ENCODE assay signal across 23 cellular contexts in the genomic region with DNA sequence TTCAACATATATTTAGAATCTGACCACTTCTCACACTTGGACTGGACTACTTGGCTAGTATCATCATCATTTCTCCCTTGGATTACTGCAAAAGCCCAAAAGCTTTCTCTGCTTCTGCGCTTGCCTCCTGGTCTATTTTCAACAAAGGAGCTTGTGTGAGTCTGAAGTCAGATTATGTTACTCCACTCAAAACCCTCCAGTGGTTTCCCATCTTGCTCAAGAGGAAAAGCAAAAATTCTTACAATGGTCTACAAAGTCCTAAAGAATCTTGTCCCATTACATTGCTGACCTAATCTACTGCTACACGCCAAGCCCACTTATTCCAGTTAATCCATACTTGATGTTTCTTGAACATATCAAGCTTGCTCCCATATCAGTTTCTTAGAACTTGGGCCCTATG. TPM values are rescaled to one million over a fixed set of nuclear protein-coding genes. Genes with fewer than 3 reads are reported as not detected.
DNase-seq lines count a peak whose midpoint lies in the region; ATAC-seq and TF ChIP-seq lines count a peak whose summit lies in the region.
"Had no signal": no experiment of that assay in that cellular context is flagged by ENCODE, and none has a peak within 500 bp of the region (broad histone marks: within the 10 kb centered on the region; RNA-seq: fewer than 3 reads in every experiment).

No MANE protein-coding gene starts in this region.

- no peak overlapping the region for H3K4me3 Mint-ChIP-seq in chondrocyte (ENCODE audit: unreplicated experiment)
- H3K4me3 Mint-ChIP-seq: activated naive CD8-positive, alpha-beta T cell treated with anti-CD3 and anti-CD28 coated beads, Interleukin-2, amount 50 U/mL, for 24 hours; activated T-helper 1 cell treated with anti-CD3 and anti-CD28 coated beads, Interleukin-12 subunit alpha, Interleukin-12 subunit beta, Interleukin-2, Interleukin-4 antibody, amounts not matched to agents 30 ng/mL and 10 ng/mL and 1 ng/mL, durations not matched to agents 14 hours and 24 hours and 36 hours; central memory CD8-positive, alpha-beta T cell had no signal

- DNase-seq in IMR-90 (peak; percentile 70), chondrocyte (ENCODE audit: low spot score) (no peak), hepatocyte (ENCODE audit: low spot score) (no peak), stromal cell of bone marrow (ENCODE audit: low read depth) (peak; percentile 38), BE2C (no peak), OCI-M2 (lab: John Stamatoyannopoulos, UW; ENCODE audit: unreplicated experiment) (no peak)
- DNase-seq: activated naive CD8-positive, alpha-beta T cell treated with anti-CD3 and anti-CD28 coated beads, Interleukin-2, amount 50 U/mL, for 24 hours; effector memory CD4-positive, alpha-beta T cell; GF-D8; kidney glomerular epithelial cell; midbrain; NCI-H1436; NCI-H774; PC-9; T1000 had no signal

- H3K27ac ChIP-seq in IMR-90 (ENCODE audit: insufficient read depth, low read length) (peak overlapping the region; percentile 55; the same call in 1 of the 2 replicates), hepatocyte (peak overlapping the region; percentile 14)
- H3K27ac ChIP-seq: KMS-11, PC-9, SK-N-MC, vagina had no signal

- in situ Hi-C loops in IMR-90 (cut with MboI; ENCODE audit: low sequenced_read_pairs): no loop called here

- WGBS in IMR-90 (ENCODE audit: extremely low coverage in 2 of 2, insufficient read length in 1 of 2), 2 experiments: no CpG with 5 or more reads among the region's 2 CpGs
- 80% methylated on average over 2 of the region's 2 CpGs for WGBS in hepatocyte (ENCODE audit: low lambda C conversion rate, missing lambda C conversion rate)

- no peak for TF ChIP-seq RAD21 in IMR-90 (IDR thresholded peaks at IDR 0.05; ENCODE audit: low read length)

- POLR2A ChIA-PET in IMR-90 (lab: Charles Lee; ENCODE audit: unreplicated experiment): interaction anchor here (0.7 kb wide), 1 partner anchor 11 kb away, joined by 3 read pairs; no protein-coding TSS in a partner anchor

- peak overlapping the region; percentile 28; the same call in 1 of the 2 replicates for H4K91ac ChIP-seq in IMR-90 (ENCODE audit: insufficient read depth, low read depth, low read length)

- H2AK9ac ChIP-seq in IMR-90 (replicated peaks; ENCODE audit: low read depth, low read length, poor library complexity): no peak overlapping the region

- peak; percentile 8 for ATAC-seq in IMR-90 (ENCODE audit: low read depth)
- no peak for ATAC-seq in HG03460 (IDR thresholded peaks at IDR 0.05; ENCODE audit: unreplicated experiment)
- ATAC-seq: activated CD4-positive, CD25-positive, alpha-beta regulatory T cell treated with anti-CD3 and anti-CD28 coated beads, Interleukin-2, amount 50 U/mL, for 24 hours; activated naive CD8-positive, alpha-beta T cell treated with anti-CD3 and anti-CD28 coated beads, Interleukin-2, amount 50 U/mL, for 24 hours; sciatic nerve had no signal

- H4K20me1 ChIP-seq in IMR-90 (ENCODE audit: insufficient read depth, low read length) (peaks cover 3% of the 10 kb centered on the region; the same call in 1 of the 2 replicates), hepatocyte (ENCODE audit: insufficient read depth, poor library complexity, severe bottlenecking) (peaks cover 4% of the 10 kb centered on the region)

- no peak overlapping the region for H3K9ac ChIP-seq in IMR-90 (ENCODE audit: low read depth, low read length)
- H3K9ac ChIP-seq: KMS-11 had no signal

- no peak overlapping the region for H2AFZ ChIP-seq in IMR-90 (replicated peaks; ENCODE audit: low read length, poor library complexity)
- H2AFZ ChIP-seq in hepatocyte: no peak overlapping the region
- H2AFZ ChIP-seq: PC-9 had no signal

- H4K5ac ChIP-seq in IMR-90 (ENCODE audit: low read depth, low read length): peak overlapping the region; percentile 8; the same call in 1 of the 2 replicates

- peak overlapping the region in 1 of 2 experiments; percentile 54; a peak in 2 of 4 replicates for H4K8ac ChIP-seq in IMR-90 (ENCODE audit: low read depth in 2 of 2, low read length in 2 of 2)

- no peak for TF ChIP-seq POLR2A in IMR-90 (IDR thresholded peaks at IDR 0.05; ENCODE audit: low read depth, low read length)

- H3K56ac ChIP-seq in IMR-90 (ENCODE audit: extremely low read depth, insufficient read depth, low read length): peak overlapping the region; percentile 50; the same call in 1 of the 2 replicates

- H3K79me1 ChIP-seq in IMR-90 (ENCODE audit: low read depth in 1 of 2, low read length in 2 of 2): peaks cover 19 to 39% of the 10 kb centered on the region in 2 experiments

- H2BK120ac ChIP-seq in IMR-90 (ENCODE audit: low read depth, low read length): peak overlapping the region; percentile 58

- peak overlapping the region; percentile 83 for H2BK5ac ChIP-seq in IMR-90 (ENCODE audit: low read depth, low read length, poor library complexity, severe bottlenecking)

- H3K79me2 ChIP-seq in hepatocyte: peaks cover 9% of the 10 kb centered on the region

- H3K36me3 Mint-ChIP-seq in chondrocyte (ENCODE audit: low read depth): no peaks in the 10 kb centered on the region

- CTCF ChIA-PET in IMR-90 (lab: Yijun Ruan, JAX): interaction anchor here (0.7 to 1.0 kb wide), 2 partner anchors 9 to 260 kb away, joined by 3 read pairs; no protein-coding TSS in a partner anchor

- H3K36me3 ChIP-seq in IMR-90 (ENCODE audit: control insufficient read depth, insufficient read depth, low read length) (no peaks in the 10 kb centered on the region; the same call in 1 of the 2 replicates), hepatocyte (replicated peaks; ENCODE audit: insufficient read depth, low read depth) (no peaks in the 10 kb centered on the region), BE2C (no peaks in the 10 kb centered on the region)
- H3K36me3 ChIP-seq: vagina had no signal

- H3K4me1 Mint-ChIP-seq in chondrocyte (ENCODE audit: low read depth): peaks cover 44% of the 10 kb centered on the region

- H3K9me3 ChIP-seq in IMR-90 (ENCODE audit: control insufficient read depth, insufficient read depth, low read length) (no peaks in the 10 kb centered on the region), hepatocyte (ENCODE audit: low read depth) (no peaks in the 10 kb centered on the region), BE2C (no peaks in the 10 kb centered on the region)
- H3K9me3 ChIP-seq: vagina had no signal

- no peaks in the 10 kb centered on the region for H3K9me3 Mint-ChIP-seq in chondrocyte (ENCODE audit: low read depth)
- H3K9me3 Mint-ChIP-seq: activated naive CD8-positive, alpha-beta T cell treated with anti-CD3 and anti-CD28 coated beads, Interleukin-2, amount 50 U/mL, for 24 hours; activated T-helper 1 cell treated with anti-CD3 and anti-CD28 coated beads, Interleukin-12 subunit alpha, Interleukin-12 subunit beta, Interleukin-2, Interleukin-4 antibody, amounts not matched to agents 30 ng/mL and 10 ng/mL and 1 ng/mL, durations not matched to agents 14 hours and 24 hours and 36 hours; central memory CD8-positive, alpha-beta T cell had no signal

- peak overlapping the region; percentile 24; the same call in 1 of the 2 replicates for H3K18ac ChIP-seq in IMR-90 (ENCODE audit: low read depth, low read length)

- H3K4ac ChIP-seq in IMR-90 (ENCODE audit: low read depth, low read length): peak overlapping the region; percentile 16; the same call in 1 of the 2 replicates

- intact Hi-C loops in IMR-90 (cut with micrococcal nuclease): no loop called here

- H3K14ac ChIP-seq in IMR-90 (replicated peaks; ENCODE audit: low read depth, low read length): peak overlapping the region; percentile 63; the same call in 1 of the 2 replicates

- TF ChIP-seq CTCF in IMR-90 (conservative IDR thresholded peaks at IDR 0.05; ENCODE audit: low read depth, low read length) (no peak), chondrocyte (IDR thresholded peaks at IDR 0.05) (no peak), hepatocyte (IDR thresholded peaks at IDR 0.05; ENCODE audit: poor library complexity) (no peak), BE2C (IDR thresholded peaks at IDR 0.05; ENCODE audit: low read depth, low read length) (no peak)

- H2AK5ac ChIP-seq in IMR-90 (ENCODE audit: low read depth, low read length): no peak overlapping the region

- H3K9me1 ChIP-seq in IMR-90 (ENCODE audit: insufficient read depth, low read length): peaks cover 11% of the 10 kb centered on the region

- H2BK20ac ChIP-seq in IMR-90 (ENCODE audit: low read depth, low read length): peak overlapping the region; percentile 65

- no peaks in the 10 kb centered on the region for H3K9me2 ChIP-seq in hepatocyte (replicated peaks; ENCODE audit: insufficient read depth)

- H3K4me1 ChIP-seq in IMR-90 (ENCODE audit: control insufficient read depth, insufficient read depth, low read length) (peaks cover 12% of the 10 kb centered on the region), hepatocyte (ENCODE audit: insufficient read depth) (no peaks in the 10 kb centered on the region), BE2C (no peaks in the 10 kb centered on the region; the same call in 1 of the 2 replicates)

- H3K4me2 ChIP-seq in IMR-90 (ENCODE audit: low read depth, low read length) (peak overlapping the region; percentile 48; the same call in 1 of the 2 replicates), hepatocyte (no peak overlapping the region)
- H3K4me2 ChIP-seq: KMS-11, PC-9 had no signal

- H3K27me3 ChIP-seq in IMR-90 (ENCODE audit: control insufficient read depth, insufficient read depth, low read length) (no peaks in the 10 kb centered on the region), hepatocyte (no peaks in the 10 kb centered on the region), BE2C (no peaks in the 10 kb centered on the region)
- H3K27me3 ChIP-seq: vagina had no signal

- no peaks in the 10 kb centered on the region for H3K27me3 Mint-ChIP-seq in chondrocyte (ENCODE audit: low read depth)
- H3K27me3 Mint-ChIP-seq: activated naive CD8-positive, alpha-beta T cell treated with anti-CD3 and anti-CD28 coated beads, Interleukin-2, amount 50 U/mL, for 24 hours; central memory CD8-positive, alpha-beta T cell had no signal

- H3K4me3 ChIP-seq in IMR-90 (ENCODE audit: insufficient read depth, low read depth, low read length) (no peak overlapping the region), hepatocyte (no peak overlapping the region), BE2C (ENCODE audit: low read depth, low read length) (no peak overlapping the region)
- H3K4me3 ChIP-seq: PC-9, SK-N-MC, vagina had no signal

- H3K27ac Mint-ChIP-seq in chondrocyte (ENCODE audit: unreplicated experiment): peak overlapping the region; percentile 28
- H3K27ac Mint-ChIP-seq: activated naive CD8-positive, alpha-beta T cell treated with anti-CD3 and anti-CD28 coated beads, Interleukin-2, amount 50 U/mL, for 24 hours; activated T-helper 1 cell treated with anti-CD3 and anti-CD28 coated beads, Interleukin-12 subunit alpha, Interleukin-12 subunit beta, Interleukin-2, Interleukin-4 antibody, amounts not matched to agents 30 ng/mL and 10 ng/mL and 1 ng/mL, durations not matched to agents 14 hours and 24 hours and 36 hours had no signal

- no TSS peak for BruUV-seq in IMR-90 (replicated peaks; lab: Mats Ljungman, UMichigan)

- peak overlapping the region; percentile 39; the same call in 1 of the 3 replicates for H2BK15ac ChIP-seq in IMR-90 (ENCODE audit: low read depth, low read length)

- H3K23ac ChIP-seq in IMR-90 (ENCODE audit: low read depth, low read length): peak overlapping the region; percentile 53; the same call in 1 of the 2 replicates

- dilution Hi-C loops in IMR-90 (cut with HindIII; ENCODE audit: low sequenced_read_pairs, unreplicated experiment): no loop called here

RNA-seq across cellular contexts. Expression of gene PREPL, which starts 9.6 kb away (rescaled TPM):
- total RNA-seq in IMR-90 (2012; rRNA removed) (39.6 and 59.2 TPM in 2 replicates), chondrocyte (56.0 to 71.7 TPM (median 60.0 TPM) in 3 replicates), hepatocyte (44.3 and 46.5 TPM in 2 replicates)
- polyA plus RNA-seq in IMR-90 (2012; rRNA removed) (22.8 and 27.6 TPM in 2 replicates), hepatocyte (21.7 TPM in 2 replicates)
- polyA plus RNA-seq in IMR-90 (2012; cell fraction: cytosol; rRNA removed): 3.9 and 4.9 TPM in 2 replicates
- polyA plus RNA-seq in IMR-90 (2012; cell fraction: nucleus; rRNA removed; ENCODE audit: low replicate concordance): 2.5 and 37.3 TPM in 2 replicates
- 83.2 TPM for polyA plus RNA-seq in BE2C (2012; ENCODE audit: insufficient read depth, insufficient read length, low read depth)

RNA-seq across cellular contexts. Expression of gene CAMKMT, which starts 10.1 kb away (rescaled TPM):
- total RNA-seq in IMR-90 (2012; rRNA removed) (6.7 and 6.8 TPM in 2 replicates), chondrocyte (6.5 to 12.2 TPM (median 8.7 TPM) in 3 replicates), hepatocyte (10.0 and 12.7 TPM in 2 replicates)
- polyA plus RNA-seq in IMR-90 (2012; rRNA removed) (3.7 and 4.4 TPM in 2 replicates), hepatocyte (10.3 and 12.9 TPM in 2 replicates)
- 2.0 and 3.1 TPM in 2 replicates for polyA plus RNA-seq in IMR-90 (2012; cell fraction: cytosol; rRNA removed)
- 0.95 and 3.8 TPM in 2 replicates for polyA plus RNA-seq in IMR-90 (2012; cell fraction: nucleus; rRNA removed; ENCODE audit: low replicate concordance)
- 13.3 TPM for polyA plus RNA-seq in BE2C (2012; ENCODE audit: insufficient read depth, insufficient read length, low read depth)

Comparison
In these comparisons a context has a peak if more than half of its experiments do, and no peak if none do; other contexts are left out.
1. DNase-seq: peak in IMR-90 (single experiment) and stromal cell of bone marrow (single experiment); none in chondrocyte (single experiment), hepatocyte (single experiment), BE2C (single experiment) and OCI-M2 (single experiment).